In genomic region chr10:48470115-48470892, GRCh38 we compare ENCODE assay signal across 13 cellular contexts.
DNase-seq lines count a peak whose midpoint lies in the region; ATAC-seq and TF ChIP-seq lines count a peak whose summit lies in the region.
"Had no signal": no experiment of that assay in that cellular context is flagged by ENCODE, and none has a peak within 500 bp of the region (broad histone marks: within the 10 kb centered on the region; RNA-seq: fewer than 3 reads in every experiment).

No MANE protein-coding gene starts in this region.

- H3K36me3 ChIP-seq in parathyroid adenoma (ENCODE audit: control insufficient read depth, insufficient read depth, low read length) (no peaks in the 10 kb centered on the region), OCI-LY7 (ENCODE audit: insufficient read depth, low read length) (no peaks in the 10 kb centered on the region), trophoblast cell (ENCODE audit: control insufficient read depth in 1 of 2, insufficient read depth in 2 of 2, low read length in 2 of 2) (no peaks in the 10 kb centered on the region)

- no peak overlapping the region for H3K4ac ChIP-seq in trophoblast cell (ENCODE audit: low read depth, low read length)

- H3K4me1 ChIP-seq in parathyroid adenoma (peaks cover 48% of the 10 kb centered on the region), OCI-LY7 (ENCODE audit: insufficient read depth, low read length, poor library complexity, severe bottlenecking) (no peaks in the 10 kb centered on the region), trophoblast cell (ENCODE audit: control insufficient read depth in 1 of 2, insufficient read depth in 2 of 2, low read length in 2 of 2) (peaks cover 18% of the 10 kb centered on the region in 2 experiments)

- H3K79me2 ChIP-seq in parathyroid adenoma (peaks cover 2% of the 10 kb centered on the region), OCI-LY7 (ENCODE audit: insufficient read depth, low read depth, low read length) (no peaks in the 10 kb centered on the region), trophoblast cell (ENCODE audit: control insufficient read depth, insufficient read depth, low read length, poor library complexity) (peaks cover 1% of the 10 kb centered on the region)

- no peak overlapping the region for H2BK12ac ChIP-seq in trophoblast cell (ENCODE audit: low read length)

- H2BK5ac ChIP-seq in trophoblast cell (ENCODE audit: low read depth, low read length, poor library complexity): no peak overlapping the region

- no TSS peak for BruUV-seq in OCI-LY7 (replicated peaks; lab: Mats Ljungman, UMichigan)

- H3K14ac ChIP-seq in trophoblast cell (ENCODE audit: low read length): no peak overlapping the region

- intact Hi-C loops in OCI-LY7 (cut with micrococcal nuclease; ENCODE audit: unreplicated experiment): no loop called here

- H3K27ac ChIP-seq in parathyroid adenoma (no peak overlapping the region), OCI-LY7 (ENCODE audit: low read depth, low read length, poor library complexity, severe bottlenecking) (no peak overlapping the region), trophoblast cell (ENCODE audit: low read depth, low read length) (no peak overlapping the region)

- TF ChIP-seq CTCF in fibroblast of villous mesenchyme (IDR thresholded peaks at IDR 0.05; ENCODE audit: insufficient read depth, low read depth, low read length) (no peak), parathyroid adenoma (IDR thresholded peaks at IDR 0.05) (no peak), OCI-LY7 (conservative IDR thresholded peaks at IDR 0.05; ENCODE audit: low read length) (no peak)

- H4K12ac ChIP-seq in trophoblast cell (ENCODE audit: low read depth, low read length): no peak overlapping the region

- H3K18ac ChIP-seq in trophoblast cell (ENCODE audit: low read length): no peak overlapping the region

- H3K27me3 ChIP-seq in parathyroid adenoma (ENCODE audit: control insufficient read depth, insufficient read depth, low read length): no peaks in the 10 kb centered on the region
- H3K27me3 ChIP-seq in trophoblast cell (ENCODE audit: insufficient read depth, low read length): no peaks in the 10 kb centered on the region

- DNase-seq in NCI-H82 (lab: John Stamatoyannopoulos, UW) (peak; percentile 56), NCI-H82 treated with DMSO at 0.1 percent for 48 hours (lab: John Stamatoyannopoulos, UW; ENCODE audit: unreplicated experiment) (no peak), NOMO-1 (lab: John Stamatoyannopoulos, UW; ENCODE audit: unreplicated experiment in 2 of 2) (peak; percentile 73 to 80), fibroblast of villous mesenchyme (ENCODE audit: low read depth) (peak; percentile 67), OCI-LY7 (ENCODE audit: low spot score) (no peak), trophoblast cell (no peak)
- DNase-seq: 8988T; effector CD8-positive, alpha-beta T cell; NCI-H345; retina; T1000 had no signal

- no peaks in the 10 kb centered on the region for H4K20me1 ChIP-seq in OCI-LY7 (ENCODE audit: insufficient read depth, low read length)

- H3K9me3 ChIP-seq in parathyroid adenoma (ENCODE audit: control insufficient read depth, low read length): no peaks in the 10 kb centered on the region
- no peaks in the 10 kb centered on the region for H3K9me3 ChIP-seq in OCI-LY7 (ENCODE audit: low read length)
- H3K9me3 ChIP-seq in trophoblast cell (ENCODE audit: insufficient read depth, low read depth, low read length): no peaks in the 10 kb centered on the region

- H4K8ac ChIP-seq in trophoblast cell (ENCODE audit: low read depth, low read length): no peak overlapping the region

- H3K79me1 ChIP-seq in trophoblast cell (ENCODE audit: low read length): peaks cover 2% of the 10 kb centered on the region

- H2AFZ ChIP-seq in parathyroid adenoma (peak overlapping the region; percentile 65), OCI-LY7 (ENCODE audit: low read length) (no peak overlapping the region), trophoblast cell (ENCODE audit: insufficient read depth, low read length, poor library complexity) (no peak overlapping the region)

- H4K91ac ChIP-seq in trophoblast cell (ENCODE audit: low read depth, low read length): no peak overlapping the region

- WGBS in trophoblast cell (ENCODE audit: extremely low coverage, insufficient coverage, insufficient read length): no CpG with 5 or more reads among the region's 5 CpGs

- no peak overlapping the region for H2BK120ac ChIP-seq in trophoblast cell (ENCODE audit: insufficient read depth, low read length, poor library complexity)

- ATAC-seq in HG03460 (IDR thresholded peaks at IDR 0.05; ENCODE audit: unreplicated experiment): no peak

- H3K4me3 ChIP-seq in fibroblast of villous mesenchyme (ENCODE audit: low read depth, low read length): no peak overlapping the region
- H3K4me3 ChIP-seq in parathyroid adenoma (ENCODE audit: low read depth, low read length): no peak overlapping the region
- H3K4me3 ChIP-seq in OCI-LY7 (ENCODE audit: low read depth, low read length, poor library complexity, severe bottlenecking): no peak overlapping the region
- no peak overlapping the region for H3K4me3 ChIP-seq in trophoblast cell (ENCODE audit: low read depth, low read length)

- POLR2A ChIA-PET in OCI-LY7 (lab: Charles Lee): no interaction called here

- H3K9ac ChIP-seq in parathyroid adenoma (no peak overlapping the region), trophoblast cell (ENCODE audit: low read length) (no peak overlapping the region)

- no peak overlapping the region for H3K23ac ChIP-seq in trophoblast cell (ENCODE audit: low read length)

- H2AK5ac ChIP-seq in trophoblast cell (ENCODE audit: low read length): no peak overlapping the region

- CTCF ChIA-PET in OCI-LY7 (lab: Charles Lee; ENCODE audit: unreplicated experiment): interaction anchor here (0.6 kb wide), 1 partner anchor 24 kb away, joined by 3 read pairs; no protein-coding TSS in a partner anchor

- H3K9me2 ChIP-seq in OCI-LY7 (ENCODE audit: insufficient read depth, low read length): no peaks in the 10 kb centered on the region

- H3K4me2 ChIP-seq in parathyroid adenoma (ENCODE audit: low read length): no peak overlapping the region
- H3K4me2 ChIP-seq in OCI-LY7 (ENCODE audit: low read length): no peak overlapping the region
- no peak overlapping the region for H3K4me2 ChIP-seq in trophoblast cell (ENCODE audit: low read length)

Comparison
In these comparisons a context has a peak if more than half of its experiments do, and no peak if none do; other contexts are left out.
1. DNase-seq: peak in NCI-H82 (single experiment), NOMO-1 (2 of 2) and fibroblast of villous mesenchyme (single experiment); none in NCI-H82 treated with DMSO at 0.1 percent for 48 hours (single experiment), OCI-LY7 (single experiment) and trophoblast cell (0 of 2).